ENCODE assay signal across 18 cellular contexts in genomic region chr3:183217548-183218321, GRCh38. TPM values are rescaled to one million over a fixed set of nuclear protein-coding genes. Genes with fewer than 3 reads are reported as not detected.
DNase-seq lines count a peak whose midpoint lies in the region; ATAC-seq lines count a peak whose summit lies in the region.
"Had no signal": no experiment of that assay in that cellular context is flagged by ENCODE, and none has a peak within 500 bp of the region (broad histone marks: within the 10 kb centered on the region; RNA-seq: fewer than 3 reads in every experiment).

No MANE protein-coding gene starts in this region.

- H3K27ac Mint-ChIP-seq in stimulated activated naive CD8-positive, alpha-beta T cell treated with anti-CD3 and anti-CD28 coated beads, Interleukin-15, amount 100 ng/mL, for 72 hours, result no peak overlapping the region
- peak overlapping the region; percentile 85 for H3K27ac Mint-ChIP-seq in stimulated activated naive CD8-positive, alpha-beta T cell treated with anti-CD3 and anti-CD28 coated beads, Interleukin-15, Interleukin-2, amounts not matched to agents 100 ng/mL and 50 ng/mL, for 24 hours

- no peak overlapping the region for H3K4me3 Mint-ChIP-seq in stimulated activated naive CD8-positive, alpha-beta T cell treated with anti-CD3 and anti-CD28 coated beads, Interleukin-15, amount 100 ng/mL, for 72 hours
- H3K4me3 Mint-ChIP-seq in stimulated activated naive CD8-positive, alpha-beta T cell treated with anti-CD3 and anti-CD28 coated beads, Interleukin-15, Interleukin-2, amounts not matched to agents 100 ng/mL and 50 ng/mL, for 24 hours, result no peak overlapping the region

- no peaks in the 10 kb centered on the region for H3K27me3 Mint-ChIP-seq in stimulated activated naive CD8-positive, alpha-beta T cell treated with anti-CD3 and anti-CD28 coated beads, Interleukin-15, amount 100 ng/mL, for 72 hours
- peaks cover 7% of the 10 kb centered on the region for H3K27me3 Mint-ChIP-seq in stimulated activated naive CD8-positive, alpha-beta T cell treated with anti-CD3 and anti-CD28 coated beads, Interleukin-15, Interleukin-2, amounts not matched to agents 100 ng/mL and 50 ng/mL, for 24 hours

- no peaks in the 10 kb centered on the region for H3K9me3 Mint-ChIP-seq in stimulated activated naive CD8-positive, alpha-beta T cell treated with anti-CD3 and anti-CD28 coated beads, Interleukin-15, amount 100 ng/mL, for 72 hours
- H3K9me3 Mint-ChIP-seq in stimulated activated naive CD8-positive, alpha-beta T cell treated with anti-CD3 and anti-CD28 coated beads, Interleukin-15, Interleukin-2, amounts not matched to agents 100 ng/mL and 50 ng/mL, for 24 hours, result no peaks in the 10 kb centered on the region

- peaks cover 6% of the 10 kb centered on the region for H3K4me1 Mint-ChIP-seq in stimulated activated naive CD8-positive, alpha-beta T cell treated with anti-CD3 and anti-CD28 coated beads, Interleukin-15, amount 100 ng/mL, for 72 hours
- H3K4me1 Mint-ChIP-seq in stimulated activated naive CD8-positive, alpha-beta T cell treated with anti-CD3 and anti-CD28 coated beads, Interleukin-15, Interleukin-2, amounts not matched to agents 100 ng/mL and 50 ng/mL, for 24 hours (ENCODE audit: low read depth), result peaks cover 55% of the 10 kb centered on the region

- peak; percentile 72 for ATAC-seq in stimulated activated naive CD8-positive, alpha-beta T cell treated with anti-CD3 and anti-CD28 coated beads, Interleukin-15, Interleukin-2, amounts not matched to agents 100 U/mL and 50 U/mL, for 24 hours
- no peak for ATAC-seq in stimulated activated naive CD8-positive, alpha-beta T cell treated with anti-CD3 and anti-CD28 coated beads, Interleukin-15, amount 100 ng/mL, for 72 hours

- DNase-seq in stimulated activated naive CD8-positive, alpha-beta T cell treated with anti-CD3 and anti-CD28 coated beads, Interleukin-15, Interleukin-2, amounts not matched to agents 100 U/mL and 50 U/mL, for 24 hours, result no peak
- DNase-seq in stimulated activated naive CD8-positive, alpha-beta T cell treated with anti-CD3 and anti-CD28 coated beads, Interleukin-15, amount 100 ng/mL, for 72 hours, result no peak
- peak; percentile 91 for DNase-seq in NCI-H526 treated with DMSO at 0.1 percent for 48 hours (lab: John Stamatoyannopoulos, UW)
- DNase-seq in iris pigment epithelial cell (ENCODE audit: low read depth), result peak; percentile 22
- DNase-seq in cerebellum (ENCODE audit: low spot score), result no peak
- no peak for DNase-seq in activated naive CD4-positive, alpha-beta T cell treated with anti-CD3 and anti-CD28 coated beads, Interleukin-2, amount 50 U/mL, for 16 hours
- no peak for DNase-seq in activated effector memory CD4-positive, alpha-beta T cell treated with Interleukin-2 at 50 U/mL for 16 hours
- DNase-seq: BE2C, DMS53, GDM1, IMR-90, MG63, NCI-H1105, NCI-H2029 treated with DMSO at 0.1 percent for 48 hours, SIG-M5, SK-N-SH had no signal

- peaks cover 5% of the 10 kb centered on the region for H3K36me3 Mint-ChIP-seq in stimulated activated naive CD8-positive, alpha-beta T cell treated with anti-CD3 and anti-CD28 coated beads, Interleukin-15, Interleukin-2, amounts not matched to agents 100 ng/mL and 50 ng/mL, for 24 hours (ENCODE audit: low read depth)

RNA-seq across cellular contexts. Expression of gene B3GNT5, which starts 35.3 kb away (rescaled TPM):
- 19.9 TPM for total RNA-seq in cerebellum

RNA-seq across cellular contexts. Expression of gene LAMP3, which starts 55.2 kb away (rescaled TPM):
- total RNA-seq in cerebellum, result 0.18 TPM
- total RNA-seq: IMR-90, LHCN-M2 had no signal

Comparison
In these comparisons a context has a peak if more than half of its experiments do, and no peak if none do; other contexts are left out.
1. DNase-seq: peak in NCI-H526 treated with DMSO at 0.1 percent for 48 hours (single experiment) and iris pigment epithelial cell (single experiment); none in stimulated activated naive CD8-positive, alpha-beta T cell treated with anti-CD3 and anti-CD28 coated beads, Interleukin-15, Interleukin-2, amounts not matched to agents 100 U/mL and 50 U/mL, for 24 hours (single experiment), stimulated activated naive CD8-positive, alpha-beta T cell treated with anti-CD3 and anti-CD28 coated beads, Interleukin-15, amount 100 ng/mL, for 72 hours (0 of 2), cerebellum (single experiment), activated naive CD4-positive, alpha-beta T cell treated with anti-CD3 and anti-CD28 coated beads, Interleukin-2, amount 50 U/mL, for 16 hours (single experiment) and activated effector memory CD4-positive, alpha-beta T cell treated with Interleukin-2 at 50 U/mL for 16 hours (single experiment).